Comparison of ENCODE assay signal across 15 cellular contexts in the genomic region with DNA sequence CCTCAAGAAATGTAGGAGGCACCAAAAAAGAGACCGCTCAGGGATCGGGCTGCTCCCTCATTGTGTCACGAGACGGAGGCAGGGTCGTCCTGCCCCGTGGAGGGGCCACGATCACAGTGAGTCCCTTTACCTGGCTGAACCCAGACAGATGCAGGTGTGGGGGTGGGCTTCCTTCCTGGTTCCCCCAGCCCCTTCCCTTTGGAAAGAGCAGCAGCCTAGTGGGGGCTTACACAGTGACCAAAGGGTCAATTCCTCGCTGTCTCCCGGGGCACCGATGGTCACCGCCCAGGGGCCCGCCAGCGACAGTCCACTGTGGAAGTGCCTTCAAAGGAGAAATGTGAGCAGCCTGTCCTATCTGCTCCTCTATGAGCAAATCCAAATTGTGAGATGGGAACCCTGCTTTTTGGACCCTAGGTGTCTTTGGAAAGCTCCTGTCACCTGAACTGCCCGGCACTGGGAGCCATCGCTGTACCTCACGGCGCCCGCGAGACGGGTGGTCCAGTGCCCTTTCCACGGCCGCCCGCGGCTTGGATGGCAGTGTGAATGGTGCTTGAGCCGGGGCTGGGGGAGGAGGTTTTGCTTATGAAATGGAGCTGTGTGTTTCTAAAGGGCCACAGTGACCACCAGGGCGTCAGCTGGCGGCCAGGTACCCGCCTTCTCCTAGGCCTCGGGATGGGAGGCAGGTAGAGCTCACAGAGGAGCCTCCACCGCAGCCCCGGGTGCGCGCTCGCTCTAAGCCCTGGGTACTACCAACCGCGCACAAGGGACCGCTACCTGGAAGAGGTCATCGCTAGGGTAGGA.
A peak's percentile ranks its signal among the peaks of the same experiment; 100 is the strongest.
DNase-seq lines count a peak whose midpoint lies in the region; ATAC-seq, FAIRE-seq and TF ChIP-seq lines count a peak whose summit lies in the region.
"Had no signal": no experiment of that assay in that cellular context is flagged by ENCODE, and none has a peak within 500 bp of the region (broad histone marks: within the 10 kb centered on the region; RNA-seq: fewer than 3 reads in every experiment).

No MANE protein-coding gene starts in this region.

- H3K14ac ChIP-seq in H1 (ENCODE audit: insufficient read length): no peak overlapping the region

- no peak overlapping the region for H3K23ac ChIP-seq in H1 (ENCODE audit: insufficient read length)

- H3K79me1 ChIP-seq in H1 (ENCODE audit: low read depth, low read length): no peaks in the 10 kb centered on the region; the same call in 1 of the 2 replicates

- H3K56ac ChIP-seq in H1 (replicated peaks; ENCODE audit: insufficient read length, low read depth, low read length): no peak overlapping the region

- peak overlapping the region in 1 of 2 experiments; percentile 59; a peak in 1 of 4 replicates for H3K4me2 ChIP-seq in H1 (ENCODE audit: insufficient read depth in 1 of 2, low read depth in 2 of 2, low read length in 2 of 2)

- no peak overlapping the region for H2AK5ac ChIP-seq in H1 (ENCODE audit: low read depth, low read length)

- H2BK12ac ChIP-seq in H1 (ENCODE audit: low read depth, low read length): no peak overlapping the region

- H2BK5ac ChIP-seq in H1 (ENCODE audit: low read depth, low read length): no peak overlapping the region

- H3K4me1 Mint-ChIP-seq in activated B cell treated with CpG ODN at 0.5 μM for 24 hours: peaks cover 9% of the 10 kb centered on the region

- no peak overlapping the region for H2AFZ ChIP-seq in H1 (ENCODE audit: low read length)

- H3K4me1 ChIP-seq in H1 (replicated peaks in 1 of 4; ENCODE audit: control insufficient read depth in 3 of 4, insufficient read depth in 4 of 4, low read length in 3 of 4): peaks cover 0 to 5% (median 0%) of the 10 kb centered on the region in 4 experiments; a peak in 4 of 7 replicates
- H3K4me1 ChIP-seq: ascending aorta, gastrocnemius medialis, right lobe of liver had no signal

- no peak overlapping the region for H2BK20ac ChIP-seq in H1 (ENCODE audit: low read length)

- TF ChIP-seq CTCF in activated B cell treated with CpG ODN at 0.5 μM for 24 hours (IDR thresholded peaks at IDR 0.05) (no peak), H1 (IDR thresholded peaks at IDR 0.05; ENCODE audit: control extremely low read depth in 1 of 3, insufficient read depth in 1 of 3, low read depth in 1 of 3, low read length in 3 of 3) (no peak), foreskin fibroblast (IDR thresholded peaks at IDR 0.05; ENCODE audit: low read depth, low read length) (no peak)

- no peak overlapping the region for H2BK120ac ChIP-seq in H1 (replicated peaks; ENCODE audit: low read depth, low read length)

- no peak overlapping the region for H3K4ac ChIP-seq in H1 (replicated peaks; ENCODE audit: insufficient read length, low read depth, low read length)

- H3K27ac Mint-ChIP-seq in activated B cell treated with CpG ODN at 0.5 μM for 24 hours: no peak overlapping the region
- H3K27ac Mint-ChIP-seq: type B pancreatic cell had no signal

- H4K91ac ChIP-seq in H1 (replicated peaks; ENCODE audit: insufficient read length, low read length): no peak overlapping the region

- FAIRE-seq in H1 (lab: Jason Lieb, UNC): no peak
- FAIRE-seq: D721Med had no signal

- POLR2A ChIA-PET in activated B cell treated with CpG ODN at 0.5 μM for 24 hours (lab: Charles Lee): interaction anchor here (0.9 to 1.6 kb wide), 9 partner anchors 9 to 267 kb away, joined by 3 to 8 read pairs (median 5); no protein-coding TSS in a partner anchor
- POLR2A ChIA-PET in H1 (lab: Charles Lee; ENCODE audit: partially characterized antibody): no interaction called here

- H3K9me3 Mint-ChIP-seq in activated B cell treated with CpG ODN at 0.5 μM for 24 hours: no peaks in the 10 kb centered on the region
- H3K9me3 Mint-ChIP-seq: type B pancreatic cell had no signal

- TF ChIP-seq EP300 in H1 (IDR thresholded peaks at IDR 0.05; ENCODE audit: borderline replicate concordance in 1 of 2, low read depth in 2 of 2, low read length in 2 of 2): no peak

- H4K8ac ChIP-seq in H1 (ENCODE audit: extremely low read depth, insufficient read depth, low read length): no peak overlapping the region

- peaks cover 0 to 7% (median 0%) of the 10 kb centered on the region in 4 experiments; a peak in 1 of 8 replicates for H3K36me3 ChIP-seq in H1 (ENCODE audit: control insufficient read depth in 2 of 4, insufficient read depth in 4 of 4, low read length in 3 of 4)
- H3K36me3 ChIP-seq: ascending aorta, gastrocnemius medialis, right lobe of liver had no signal

- H3K9ac ChIP-seq in H1 (replicated peaks in 1 of 4; ENCODE audit: extremely low read depth in 1 of 4, low read depth in 3 of 4, low read length in 3 of 4): no peak overlapping the region

- peaks cover 28% of the 10 kb centered on the region for H3K27me3 Mint-ChIP-seq in activated B cell treated with CpG ODN at 0.5 μM for 24 hours

- no peak for TF ChIP-seq RAD21 in H1 (IDR thresholded peaks at IDR 0.05 in 1 of 2, conservative IDR thresholded peaks at IDR 0.05 in 1 of 2; ENCODE audit: low read depth in 2 of 2, low read length in 2 of 2)

- CTCF ChIA-PET in activated B cell treated with CpG ODN at 0.5 μM for 24 hours (lab: Charles Lee) (interaction anchor here (0.7 to 1.5 kb wide), 5 partner anchors 42 to 282 kb away, joined by 3 to 5 read pairs (median 4); no protein-coding TSS in a partner anchor), H1 (lab: Charles Lee; ENCODE audit: partially characterized antibody) (interaction anchor here (0.6 to 3.8 kb wide), 11 partner anchors 8 to 257 kb away, joined by 3 to 16 read pairs (median 3); no protein-coding TSS in a partner anchor)

- no peak overlapping the region for H3K18ac ChIP-seq in H1 (ENCODE audit: extremely low read depth, low read length)

- no peaks in the 10 kb centered on the region for H3K36me3 Mint-ChIP-seq in activated B cell treated with CpG ODN at 0.5 μM for 24 hours (ENCODE audit: low read depth)
- H3K36me3 Mint-ChIP-seq: type B pancreatic cell had no signal

- H4K5ac ChIP-seq in H1 (ENCODE audit: insufficient read length, low read depth, low read length): no peak overlapping the region

- H3K4me3 ChIP-seq in H1 (ENCODE audit: extremely low read depth in 1 of 4, insufficient read depth in 2 of 4, low read depth in 3 of 4, low read length in 4 of 4) (peak overlapping the region in 3 of 4 experiments; percentile 24 to 48 (median 26); a peak in 5 of 8 replicates), foreskin fibroblast (ENCODE audit: low read depth in 1 of 2, low read length in 2 of 2) (no peak overlapping the region)

- DNase-seq in activated CD4-positive, CD25-positive, alpha-beta regulatory T cell treated with anti-CD3 and anti-CD28 coated beads, Interleukin-2, amount 50 U/mL, for 72 hours: peak; percentile 26
- no peak for DNase-seq in activated CD4-positive, CD25-positive, alpha-beta regulatory T cell (lab: John Stamatoyannopoulos, UW)
- DNase-seq in activated B cell treated with CpG ODN at 0.5 μM for 24 hours (no peak), H1 (ENCODE audit: low read depth in 1 of 2, low spot score in 2 of 2) (no peak), GM03348 (ENCODE audit: low spot score) (no peak), foreskin fibroblast (no peak), amniotic stem cell (lab: John Stamatoyannopoulos, UW) (no peak)
- DNase-seq in stimulated activated CD8-positive, alpha-beta memory T cell treated with anti-CD3 and anti-CD28 coated beads, Interleukin-4, amount 100 ng/mL, for 48 hours: peak; percentile 29
- DNase-seq: effector CD8-positive, alpha-beta T cell; NCI-H2081 treated with DMSO at 0.1 percent for 48 hours had no signal

- H3K9me3 ChIP-seq in H1 (ENCODE audit: insufficient read depth in 2 of 2, low read depth in 1 of 2, low read length in 1 of 2): peaks cover 0 to 8% of the 10 kb centered on the region in 2 experiments; a peak in 1 of 4 replicates
- H3K9me3 ChIP-seq: ascending aorta, gastrocnemius medialis, right lobe of liver had no signal

- no peaks in the 10 kb centered on the region for H3K79me2 ChIP-seq in H1 (ENCODE audit: control insufficient read depth in 1 of 2, insufficient read depth in 2 of 2, low read length in 2 of 2)

- H3K23me2 ChIP-seq in H1 (ENCODE audit: low read depth, low read length): no peaks in the 10 kb centered on the region; the same call in 1 of the 2 replicates

- peak overlapping the region; percentile 81 for H3K4me3 Mint-ChIP-seq in activated B cell treated with CpG ODN at 0.5 μM for 24 hours

- ATAC-seq in activated B cell treated with CpG ODN at 0.5 μM for 24 hours (ENCODE audit: low read depth): no peak
- ATAC-seq: gastrocnemius medialis had no signal

- intact Hi-C loops in activated B cell treated with CpG ODN at 0.5 μM for 24 hours (cut with micrococcal nuclease): loop anchor here (10.0 kb wide), 2 partner anchors 518 to 578 kb away; partner anchors contain the start of gene FAN1

- H2BK15ac ChIP-seq in H1 (ENCODE audit: low read length): no peak overlapping the region

- no peak for TF ChIP-seq POLR2A in H1 (IDR thresholded peaks at IDR 0.05; ENCODE audit: control extremely low read depth in 1 of 2, low read depth in 2 of 2, low read length in 2 of 2)

- H3K27me3 ChIP-seq in H1 (replicated peaks in 1 of 4; ENCODE audit: control insufficient read depth in 3 of 4, extremely low read depth in 1 of 4, insufficient read depth in 3 of 4, low read length in 3 of 4): peaks cover 32 to 39% (median 37%) of the 10 kb centered on the region in 4 experiments
- H3K27me3 ChIP-seq: right lobe of liver had no signal

- no peak overlapping the region for H3K27ac ChIP-seq in H1 (ENCODE audit: low read depth, low read length)
- H3K27ac ChIP-seq: ascending aorta, gastrocnemius medialis, right lobe of liver had no signal

- peaks cover 0 to 2% of the 10 kb centered on the region in 2 experiments for H4K20me1 ChIP-seq in H1 (replicated peaks in 1 of 2; ENCODE audit: control insufficient read depth in 1 of 2, insufficient read depth in 2 of 2, low read length in 2 of 2)

- WGBS in H1 (ENCODE audit: extremely low coverage in 1 of 2, insufficient coverage in 1 of 2, insufficient read length in 1 of 2, insufficient replicate concordance in 2 of 2, low coverage in 1 of 2, low lambda C conversion rate in 2 of 2, missing lambda C conversion rate in 1 of 2), 2 experiments: 89% methylated on average over 33 of the region's 38 CpGs; no CpG with 5 or more reads in 1 of the 2 experiments

TF ChIP-seq in H1, 55 proteins besides CTCF, POLR2A, EP300 and RAD21:
- TF ChIP-seq YY1 (IDR thresholded peaks at IDR 0.05; ENCODE audit: low read depth, low read length) (no peak), SAP30 (IDR thresholded peaks at IDR 0.05; ENCODE audit: insufficient read depth, insufficient replicate concordance, low read length) (no peak), KDM1A (IDR thresholded peaks at IDR 0.05; ENCODE audit: borderline replicate concordance, low read length) (no peak), SP2 (IDR thresholded peaks at IDR 0.05; ENCODE audit: low read length) (no peak), SUZ12 (IDR thresholded peaks at IDR 0.05; ENCODE audit: low read length) (no peak)
- TF ChIP-seq, protein P1, sequence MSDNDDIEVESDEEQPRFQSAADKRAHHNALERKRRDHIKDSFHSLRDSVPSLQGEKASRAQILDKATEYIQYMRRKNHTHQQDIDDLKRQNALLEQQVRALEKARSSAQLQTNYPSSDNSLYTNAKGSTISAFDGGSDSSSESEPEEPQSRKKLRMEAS (IDR thresholded peaks at IDR 0.05): no peak
TF ChIP-seq in H1: peak in this region for 0.

Comparison
In these comparisons a context has a peak if more than half of its experiments do, and no peak if none do; other contexts are left out.
1. DNase-seq: peak in activated CD4-positive, CD25-positive, alpha-beta regulatory T cell treated with anti-CD3 and anti-CD28 coated beads, Interleukin-2, amount 50 U/mL, for 72 hours (single experiment) and stimulated activated CD8-positive, alpha-beta memory T cell treated with anti-CD3 and anti-CD28 coated beads, Interleukin-4, amount 100 ng/mL, for 48 hours (single experiment); none in activated CD4-positive, CD25-positive, alpha-beta regulatory T cell (0 of 4), activated B cell treated with CpG ODN at 0.5 μM for 24 hours (single experiment), H1 (0 of 2), GM03348 (single experiment), foreskin fibroblast (0 of 2) and amniotic stem cell (single experiment).
2. H3K4me3 ChIP-seq: peak in H1 (3 of 4); none in foreskin fibroblast (0 of 2).